ENCODE assay signal across 1 cellular context in genomic region chr7:100244988-100245605, GRCh38.
TF ChIP-seq lines count a peak whose summit lies in the region.
"Not testable (repeated sequence)": the region's sequence is repeated elsewhere in the genome, so short reads cannot be mapped to it uniquely, and the experiment has no call there.

No MANE protein-coding gene starts in this region.

TF ChIP-seq in K562, 482 proteins besides CTCF, POLR2A, EP300 and RAD21:
- TF ChIP-seq FOXA3 (CRISPR knock-in tag; conservative IDR thresholded peaks at IDR 0.05 in 1 of 2, IDR thresholded peaks at IDR 0.05 in 1 of 2) (peak in 1 of 2 experiments; percentile 78; a peak in 2 of 4 replicates), NRF1 (conservative IDR thresholded peaks at IDR 0.05 in 1 of 2, IDR thresholded peaks at IDR 0.05 in 1 of 2) (0 out of 4 replicates have a peak, but pooled peaks have one; percentile 10 to 22), FOXK2 (conservative IDR thresholded peaks at IDR 0.05 in 1 of 2, IDR thresholded peaks at IDR 0.05 in 1 of 2; ENCODE audit: low read depth in 2 of 2) (0 out of 4 replicates have a peak, but pooled peaks of 1 of the 2 experiments have one; percentile 42), NR2C1 (tag; IDR thresholded peaks at IDR 0.05) (peak; percentile 47; the same call in 1 of the 2 replicates)
- not testable (repeated sequence) for TF ChIP-seq NR2C1 (IDR thresholded peaks at IDR 0.05)
